Comparison of ENCODE assay signal across 12 cellular contexts in genomic region chr20:22805219-22805618, GRCh38.
DNase-seq lines count a peak whose midpoint lies in the region; ATAC-seq, FAIRE-seq and TF ChIP-seq lines count a peak whose summit lies in the region.
"Had no signal": no experiment of that assay in that cellular context is flagged by ENCODE, and none has a peak within 500 bp of the region (broad histone marks: within the 10 kb centered on the region; RNA-seq: fewer than 3 reads in every experiment).

No MANE protein-coding gene starts in this region.

- H3K27ac Mint-ChIP-seq in CD4-positive, alpha-beta T cell: no peak overlapping the region

- TF ChIP-seq RAD21 in Ishikawa (IDR thresholded peaks at IDR 0.05; ENCODE audit: low read depth): no peak

- CTCF ChIA-PET in CD4-positive, alpha-beta T cell (lab: Charles Lee): no interaction called here
- CTCF ChIA-PET in HEK293T (lab: Yijun Ruan, JAX): no interaction called here

- H3K4me3 ChIP-seq in choroid plexus epithelial cell (ENCODE audit: low read depth, low read length) (no peak overlapping the region), keratinocyte (ENCODE audit: control insufficient read depth in 2 of 3, extremely low read depth in 1 of 3, insufficient read depth in 2 of 3, low read depth in 1 of 3, low read length in 3 of 3) (no peak overlapping the region)
- H3K4me3 ChIP-seq: BLaER1, tibial artery had no signal

- no peak overlapping the region for H3K4me3 Mint-ChIP-seq in CD4-positive, alpha-beta T cell

- FAIRE-seq in keratinocyte (lab: Jason Lieb, UNC): peak; percentile 43

- no peaks in the 10 kb centered on the region for H3K27me3 ChIP-seq in keratinocyte (ENCODE audit: control insufficient read depth, extremely low read depth, insufficient read depth, low read length)
- H3K27me3 ChIP-seq in CD4-positive, alpha-beta T cell (ENCODE audit: control insufficient read depth, insufficient read depth, low read length): no peaks in the 10 kb centered on the region
- H3K27me3 ChIP-seq: BLaER1, tibial artery had no signal

- TF ChIP-seq EP300 in Ishikawa (IDR thresholded peaks at IDR 0.05; ENCODE audit: borderline replicate concordance): no peak

- no peaks in the 10 kb centered on the region for H3K36me3 ChIP-seq in keratinocyte (ENCODE audit: control insufficient read depth in 2 of 2, extremely low read depth in 1 of 2, insufficient read depth in 2 of 2, low read length in 2 of 2)
- H3K36me3 ChIP-seq: BLaER1, tibial artery had no signal

- no peaks in the 10 kb centered on the region for H3K36me3 Mint-ChIP-seq in CD4-positive, alpha-beta T cell (ENCODE audit: low read depth)

- POLR2A ChIA-PET in CD4-positive, alpha-beta T cell (lab: Charles Lee): no interaction called here
- POLR2A ChIA-PET in HEK293T (lab: Yijun Ruan, JAX): no interaction called here

- H3K27ac ChIP-seq in keratinocyte (ENCODE audit: control insufficient read depth, insufficient read depth, low read length): no peak overlapping the region
- no peak overlapping the region for H3K27ac ChIP-seq in CD4-positive, alpha-beta T cell (ENCODE audit: low read depth, low read length)
- H3K27ac ChIP-seq: BLaER1, tibial artery had no signal

- H3K9ac ChIP-seq in keratinocyte (ENCODE audit: control insufficient read depth, extremely low read depth, insufficient read depth, low read length): no peak overlapping the region
- H3K9ac ChIP-seq: BLaER1 had no signal

- intact Hi-C loops in CD4-positive, alpha-beta T cell (cut with DNase I, micrococcal nuclease): no loop called here

- no peaks in the 10 kb centered on the region for H3K9me3 ChIP-seq in keratinocyte (ENCODE audit: control insufficient read depth, low read depth, low read length)
- H3K9me3 ChIP-seq in CD4-positive, alpha-beta T cell (ENCODE audit: control insufficient read depth, low read length): no peaks in the 10 kb centered on the region
- H3K9me3 ChIP-seq: BLaER1, tibial artery had no signal

- no peaks in the 10 kb centered on the region for H3K79me2 ChIP-seq in keratinocyte (ENCODE audit: control insufficient read depth, insufficient read depth, low read length)

- no peaks in the 10 kb centered on the region for H3K9me1 ChIP-seq in keratinocyte (ENCODE audit: control insufficient read depth, extremely low read depth, insufficient read depth, low read length)

- no peak for TF ChIP-seq CTCF in choroid plexus epithelial cell (conservative IDR thresholded peaks at IDR 0.05; ENCODE audit: low read depth, low read length)
- TF ChIP-seq CTCF in keratinocyte (optimal IDR thresholded peaks at IDR 0.05 in 1 of 3, IDR thresholded peaks at IDR 0.05 in 1 of 3, conservative IDR thresholded peaks at IDR 0.05 in 1 of 3; ENCODE audit: extremely low read depth in 1 of 3, insufficient read depth in 2 of 3, low read length in 3 of 3): no peak
- TF ChIP-seq CTCF in CD4-positive, alpha-beta T cell (IDR thresholded peaks at IDR 0.05): no peak

- DNase-seq in ACHN: peak; percentile 60
- DNase-seq in choroid plexus epithelial cell (ENCODE audit: low read depth): peak; percentile 96
- peak; percentile 40 for DNase-seq in keratinocyte (ENCODE audit: low read depth, low spot score)
- no peak for DNase-seq in CD4-positive, alpha-beta T cell
- DNase-seq in NCI-H1048 (lab: John Stamatoyannopoulos, UW): no peak
- DNase-seq in HEK293T (ENCODE audit: extremely low spot score): no peak
- DNase-seq: activated CD4-positive, alpha-beta T cell treated with anti-CD3 and anti-CD28 coated beads, Interleukin-2, amount 50 U/mL, for 48 hours; tibial artery had no signal

- dilution Hi-C loops in keratinocyte (cut with MboI; ENCODE audit: extremely low pct_ligation_motif_present, low sequenced_read_pairs): no loop called here

- H3K9me3 Mint-ChIP-seq in CD4-positive, alpha-beta T cell: no peaks in the 10 kb centered on the region

- no peaks in the 10 kb centered on the region for H3K27me3 Mint-ChIP-seq in CD4-positive, alpha-beta T cell

- in situ Hi-C loops in ACHN (cut with HindIII; ENCODE audit: low pct_ligation_motif_present, low pct_unique_long_range_greater_than_20kb, low sequenced_read_pairs): no loop called here

- no peaks in the 10 kb centered on the region for H3K4me1 Mint-ChIP-seq in CD4-positive, alpha-beta T cell (ENCODE audit: low read depth)

- ATAC-seq in CD4-positive, alpha-beta T cell (ENCODE audit: poor library complexity): no peak
- no peak for ATAC-seq in HG02885 (IDR thresholded peaks at IDR 0.05; ENCODE audit: poor library complexity, unreplicated experiment)
- ATAC-seq: left lobe of liver had no signal

- H4K20me1 ChIP-seq in keratinocyte (ENCODE audit: control insufficient read depth, extremely low read depth, insufficient read depth, low read length): no peaks in the 10 kb centered on the region
- H4K20me1 ChIP-seq: BLaER1 had no signal

- H3K4me2 ChIP-seq in keratinocyte (ENCODE audit: control insufficient read depth, extremely low read depth, insufficient read depth, low read depth, low read length): no peak overlapping the region
- H3K4me2 ChIP-seq: BLaER1 had no signal

- peaks cover 8% of the 10 kb centered on the region for H3K4me1 ChIP-seq in keratinocyte (ENCODE audit: control insufficient read depth, extremely low read depth, insufficient read depth, low read length)

- no peak overlapping the region for H2AFZ ChIP-seq in keratinocyte (ENCODE audit: control insufficient read depth, low read length)

TF ChIP-seq in Ishikawa, 13 proteins besides CTCF, POLR2A, EP300 and RAD21:
- TF ChIP-seq CREB1 (IDR thresholded peaks at IDR 0.05; ENCODE audit: low read depth): no peak
- TF ChIP-seq REST (IDR thresholded peaks at IDR 0.05; ENCODE audit: low read depth): peak; percentile 52; the same call in 1 of the 2 replicates

TF ChIP-seq in HEK293T, 16 proteins besides CTCF, POLR2A, EP300 and RAD21:
- no peak for TF ChIP-seq FOXK2 (IDR thresholded peaks at IDR 0.05)

Comparison
In these comparisons a context has a peak if more than half of its experiments do, and no peak if none do; other contexts are left out.
1. DNase-seq: peak in ACHN (single experiment), choroid plexus epithelial cell (single experiment) and keratinocyte (single experiment); none in CD4-positive, alpha-beta T cell (0 of 10), NCI-H1048 (single experiment) and HEK293T (single experiment).